In genomic region chr20:36872857-36873256, GRCh38 we compare ENCODE assay signal across 1 cellular context.
TF ChIP-seq lines count a peak whose summit lies in the region.

No MANE protein-coding gene starts in this region.

TF ChIP-seq in K562, 482 proteins besides CTCF, POLR2A, EP300 and RAD21 (continued from another document):
- TF ChIP-seq SFPQ (IDR thresholded peaks at IDR 0.05; ENCODE audit: low read depth, low read length) (no peak), NFIC (IDR thresholded peaks at IDR 0.05) (peak; percentile 61)
